In the genomic region with DNA sequence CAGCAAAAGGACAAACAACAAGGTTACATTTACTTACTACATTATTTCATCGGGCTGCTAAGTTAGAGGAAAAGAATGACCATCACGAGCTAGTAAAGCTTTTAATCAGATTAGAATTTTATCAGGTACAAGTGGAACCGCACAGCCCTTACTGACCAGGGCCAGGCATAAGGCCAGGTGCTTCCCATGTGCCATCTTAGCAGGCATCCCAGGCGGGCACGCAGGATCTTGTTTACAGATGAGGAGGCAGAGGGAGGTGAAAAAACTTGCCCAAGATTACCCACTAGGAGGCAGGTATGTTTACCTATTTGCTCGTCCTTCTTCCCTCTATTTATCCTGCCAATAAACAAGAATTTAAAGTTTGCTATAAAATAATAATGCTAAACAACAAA, we compare ENCODE assay signal across 1 cellular context.
TF ChIP-seq lines count a peak whose summit lies in the region.

No MANE protein-coding gene starts in this region.

TF ChIP-seq in H1, 55 proteins besides CTCF, POLR2A, EP300 and RAD21 (continued from another document):
- TF ChIP-seq SIX5 (IDR thresholded peaks at IDR 0.05; ENCODE audit: low read depth, low read length) = no peak
- no peak for TF ChIP-seq KDM4A (IDR thresholded peaks at IDR 0.05; ENCODE audit: low read depth, low read length, severe bottlenecking)
- TF ChIP-seq TCF12 (IDR thresholded peaks at IDR 0.05; ENCODE audit: low read depth, low read length) = no peak
- no peak for TF ChIP-seq HDAC2 (IDR thresholded peaks at IDR 0.05; ENCODE audit: borderline replicate concordance in 1 of 2, low read depth in 2 of 2, low read length in 2 of 2)
- no peak for TF ChIP-seq TAF7 (optimal IDR thresholded peaks at IDR 0.05; ENCODE audit: borderline replicate concordance, low read depth, low read length)
- no peak for TF ChIP-seq EZH2 (IDR thresholded peaks at IDR 0.05; ENCODE audit: low read depth, low read length, severe bottlenecking)
- TF ChIP-seq RBBP5 (IDR thresholded peaks at IDR 0.05; ENCODE audit: borderline replicate concordance, low read depth, low read length) = no peak
- TF ChIP-seq, protein P1, sequence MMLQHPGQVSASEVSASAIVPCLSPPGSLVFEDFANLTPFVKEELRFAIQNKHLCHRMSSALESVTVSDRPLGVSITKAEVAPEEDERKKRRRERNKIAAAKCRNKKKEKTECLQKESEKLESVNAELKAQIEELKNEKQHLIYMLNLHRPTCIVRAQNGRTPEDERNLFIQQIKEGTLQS (IDR thresholded peaks at IDR 0.05; ENCODE audit: insufficient read depth, low read depth, low read length) = no peak
- no peak for TF ChIP-seq SIN3A (conservative IDR thresholded peaks at IDR 0.05 in 1 of 2, IDR thresholded peaks at IDR 0.05 in 1 of 2; ENCODE audit: low read depth in 1 of 2, low read length in 2 of 2)
- TF ChIP-seq CEBPB (IDR thresholded peaks at IDR 0.05; ENCODE audit: low read depth, low read length) = no peak
- TF ChIP-seq PHF8 (conservative IDR thresholded peaks at IDR 0.05; ENCODE audit: low read depth, low read length) = no peak
